8 cellular contexts compared by ENCODE assay signal in the genomic region with DNA sequence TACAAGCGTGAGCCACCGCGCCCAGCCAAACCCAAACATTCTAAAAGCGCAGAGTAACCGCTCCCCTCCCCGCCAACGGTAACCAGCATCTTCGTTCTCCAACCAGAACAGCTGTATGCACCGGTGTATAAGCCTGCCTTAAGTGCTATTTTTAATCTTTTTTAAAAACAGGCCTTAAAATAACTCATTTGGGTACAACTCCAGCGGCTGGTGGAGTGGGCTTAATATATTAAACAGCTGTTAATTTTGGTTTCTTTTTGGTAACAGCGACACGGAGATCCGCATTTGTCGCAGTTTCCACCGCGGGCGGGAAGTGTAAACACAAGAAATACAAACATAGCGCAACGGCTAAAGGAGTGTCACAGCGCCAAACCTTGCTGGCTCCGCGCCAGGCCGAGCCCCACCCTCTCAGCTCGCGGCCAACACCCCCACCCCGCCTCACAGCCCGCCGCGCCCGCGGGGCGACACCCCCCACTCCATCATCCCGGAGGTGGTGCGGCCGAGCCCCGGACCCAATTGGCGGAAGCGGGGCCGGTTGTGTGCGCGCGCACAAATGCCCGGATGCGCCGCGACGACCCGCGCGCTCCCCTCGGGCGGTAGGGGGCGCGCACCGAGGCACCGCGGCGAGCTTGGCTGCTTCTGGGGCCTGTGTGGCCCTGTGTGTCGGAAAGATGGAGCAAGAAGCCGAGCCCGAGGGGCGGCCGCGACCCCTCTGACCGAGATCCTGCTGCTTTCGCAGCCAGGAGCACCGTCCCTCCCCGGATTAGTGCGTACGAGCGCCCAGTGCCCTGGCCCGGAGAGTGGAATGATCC. TPM values are rescaled to one million over a fixed set of nuclear protein-coding genes. Genes with fewer than 3 reads are reported as not detected.
A peak's percentile ranks its signal among the peaks of the same experiment; 100 is the strongest.
DNase-seq lines count a peak whose midpoint lies in the region; ATAC-seq and FAIRE-seq lines count a peak whose summit lies in the region.

MDM2 (plus strand) TSS at position 602 of the 812 bp plus-strand sequence. CDS start 301 bp downstream, outside the sequence.

- peaks cover 17 to 46% (median 37%) of the 10 kb centered on the region in 11 experiments for H4K20me1 ChIP-seq in BLaER1 treated with 17β-estradiol and CSF1 and Interleukin-3, amounts not matched to agents 10 nM and 100 nM

- H3K4me3 ChIP-seq in BLaER1 treated with 17β-estradiol and CSF1 and Interleukin-3, amounts not matched to agents 10 nM and 100 nM: peak within 1 kb of the TSS; percentile 74 to 95 (median 88)

- H3K27me3 ChIP-seq in BLaER1 treated with 17β-estradiol and CSF1 and Interleukin-3, amounts not matched to agents 10 nM and 100 nM: no peaks in the 10 kb centered on the region

- peaks cover 32 to 48% (median 37%) of the 10 kb centered on the region in 11 experiments for H3K36me3 ChIP-seq in BLaER1 treated with 17β-estradiol and CSF1 and Interleukin-3, amounts not matched to agents 10 nM and 100 nM

- peaks cover 20 to 30% (median 26%) of the 10 kb centered on the region in 10 experiments for H3K4me1 ChIP-seq in BLaER1 treated with 17β-estradiol and CSF1 and Interleukin-3, amounts not matched to agents 10 nM and 100 nM

- peak within 1 kb of the TSS; percentile 80 to 98 (median 93) for H3K4me2 ChIP-seq in BLaER1 treated with 17β-estradiol and CSF1 and Interleukin-3, amounts not matched to agents 10 nM and 100 nM

- peak; percentile 69 for ATAC-seq in HG03442 (IDR thresholded peaks at IDR 0.05; ENCODE audit: unreplicated experiment)

- H3K9ac ChIP-seq in BLaER1 treated with 17β-estradiol and CSF1 and Interleukin-3, amounts not matched to agents 10 nM and 100 nM: peak within 1 kb of the TSS; percentile 95 to 100 (median 99)

- DNase-seq in GM19239 (ENCODE audit: insufficient read length, low spot score) (peak; percentile 69), NCI-H510A (lab: John Stamatoyannopoulos, UW) (peak; percentile 98), cerebellum (ENCODE audit: low spot score) (peak; percentile 94), kidney glomerular epithelial cell (lab: John Stamatoyannopoulos, UW) (peak; percentile 83)
- peak; percentile 95 for DNase-seq in activated CD4-positive, alpha-beta T cell treated with anti-CD3 and anti-CD28 coated beads for 1 hour
- DNase-seq in stimulated activated CD4-positive, alpha-beta T cell treated with anti-CD3 and anti-CD28 coated beads, Interleukin-1b, Interleukin-23, amount 100 ng/mL, for 1 hour (ENCODE audit: low read depth in 2 of 2): peak; percentile 85 to 95

- peak; percentile 91 for FAIRE-seq in GM19239 (lab: Jason Lieb, UNC)

- H3K9me3 ChIP-seq in BLaER1 treated with 17β-estradiol and CSF1 and Interleukin-3, amounts not matched to agents 10 nM and 100 nM (replicated peaks in 1 of 11): peaks cover 0 to 10% (median 7%) of the 10 kb centered on the region in 11 experiments; a peak in 15 of 22 replicates

- H3K27ac ChIP-seq in BLaER1 treated with 17β-estradiol and CSF1 and Interleukin-3, amounts not matched to agents 10 nM and 100 nM: peak within 1 kb of the TSS; percentile 94 to 100 (median 99)

RNA-seq across cellular contexts. Expression of gene MDM2, which starts in this region (rescaled TPM):
- total RNA-seq in cerebellum: 60.4 TPM

Comparison
In these comparisons a context has a peak if more than half of its experiments do, and no peak if none do; other contexts are left out.
1. Peak in every context shown above with its lines: DNase-seq, ATAC-seq, H3K4me3 ChIP-seq and H3K27ac ChIP-seq.